ENCODE assay signal across 8 cellular contexts in the genomic region with DNA sequence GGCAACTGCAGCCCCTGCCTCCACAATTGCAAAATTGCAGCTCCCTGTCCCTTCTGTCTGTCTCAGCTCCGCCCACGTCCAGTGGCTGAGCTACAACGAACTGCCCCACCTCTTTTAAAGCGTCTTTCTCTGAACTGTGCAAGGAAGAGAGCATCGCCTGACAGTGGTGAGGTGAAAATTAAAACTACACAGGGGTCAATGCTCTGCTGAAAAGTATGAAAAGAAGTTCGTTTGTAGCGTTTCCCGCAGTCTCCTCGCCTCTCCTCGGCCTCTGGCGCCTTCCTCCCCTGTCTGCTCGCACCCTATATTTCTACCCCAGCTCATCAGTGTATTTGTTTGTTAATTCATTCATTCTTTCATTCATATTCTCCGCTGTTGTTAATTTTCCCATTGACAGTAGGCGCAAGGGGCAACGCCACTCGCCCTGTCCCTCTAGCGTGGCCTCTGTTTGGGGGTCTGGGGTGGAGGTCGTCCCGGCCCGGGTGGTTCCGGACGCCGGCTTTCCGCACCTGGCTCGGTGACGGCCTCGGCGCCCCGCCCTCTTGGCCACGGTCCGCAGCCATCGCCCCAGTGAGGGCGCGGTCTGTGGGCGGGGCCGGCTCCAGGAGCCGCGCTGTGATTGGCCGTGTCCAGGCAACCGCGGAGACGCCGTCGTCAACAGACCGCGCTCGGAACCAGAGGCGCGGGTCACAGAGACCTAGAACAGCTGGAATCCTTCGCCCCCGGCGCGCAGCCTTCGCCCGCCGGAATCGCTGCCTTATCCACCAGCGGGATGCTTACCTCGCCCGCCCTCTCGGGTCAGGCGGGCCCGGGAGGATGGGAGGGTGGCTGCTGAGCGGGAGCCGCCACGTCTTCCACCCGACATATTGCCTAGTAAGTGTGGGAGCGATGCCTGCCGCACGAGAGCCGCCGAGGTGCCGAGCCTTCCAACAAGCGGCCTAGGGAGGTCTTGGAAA. TPM values are rescaled to one million over a fixed set of nuclear protein-coding genes. Genes with fewer than 3 reads are reported as not detected.
DNase-seq lines count a peak whose midpoint lies in the region; ATAC-seq, FAIRE-seq and TF ChIP-seq lines count a peak whose summit lies in the region.

A gene with protein sequence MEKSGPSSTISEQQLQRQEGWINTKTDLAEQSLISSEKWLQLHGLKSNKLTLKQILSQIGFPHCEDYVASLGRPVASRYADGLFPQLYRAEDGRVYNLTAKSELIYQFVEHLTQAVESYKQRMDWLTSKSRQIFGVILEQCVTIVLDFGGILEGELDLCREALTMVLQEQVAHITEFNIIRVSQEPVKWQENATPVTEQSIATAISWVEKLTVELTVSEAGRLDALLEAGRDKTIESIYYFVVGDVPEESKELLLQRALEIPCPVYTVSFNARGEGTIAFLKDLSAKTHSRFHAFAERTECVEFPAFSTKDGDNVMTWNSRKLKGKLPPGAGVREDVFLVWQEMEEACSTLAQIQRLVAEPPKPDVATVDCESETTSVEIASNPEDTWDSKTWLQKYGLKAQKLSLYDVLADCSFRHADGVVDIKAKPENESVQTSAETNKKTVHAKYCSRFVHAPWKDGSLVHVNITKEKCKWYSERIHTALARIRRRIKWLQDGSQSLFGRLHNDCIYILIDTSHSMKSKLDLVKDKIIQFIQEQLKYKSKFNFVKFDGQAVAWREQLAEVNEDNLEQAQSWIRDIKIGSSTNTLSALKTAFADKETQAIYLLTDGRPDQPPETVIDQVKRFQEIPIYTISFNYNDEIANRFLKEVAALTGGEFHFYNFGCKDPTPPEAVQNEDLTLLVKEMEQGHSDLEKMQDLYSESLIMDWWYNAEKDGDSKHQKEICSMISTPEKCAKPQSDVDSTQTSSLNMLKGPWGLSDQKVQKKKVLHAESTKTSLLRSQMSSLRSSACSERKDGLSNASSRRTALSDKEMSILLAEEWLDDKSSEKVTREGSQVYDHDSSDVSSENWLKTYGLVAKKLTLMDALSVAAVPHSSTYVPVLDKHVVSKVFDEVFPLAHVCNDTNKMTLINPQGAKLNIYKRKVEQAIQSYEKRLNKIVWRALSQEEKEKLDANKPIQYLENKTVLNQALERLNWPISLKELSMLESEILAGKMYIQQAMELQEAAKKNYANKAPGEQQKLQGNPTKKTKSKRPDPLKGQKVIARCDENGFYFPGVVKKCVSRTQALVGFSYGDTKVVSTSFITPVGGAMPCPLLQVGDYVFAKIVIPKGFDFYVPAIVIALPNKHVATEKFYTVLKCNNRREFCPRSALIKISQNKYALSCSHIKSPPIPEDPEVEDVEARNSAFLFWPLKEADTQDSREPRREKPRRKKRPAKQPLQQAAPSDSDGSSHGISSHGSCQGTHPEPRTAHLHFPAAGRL (N-terminal part only) (plus strand): TSS at position 677 of the 956 bp plus-strand sequence. CDS start 5,926 bp downstream, outside the sequence.

- TF ChIP-seq CTCF in cardiac fibroblast (IDR thresholded peaks at IDR 0.05; ENCODE audit: low read depth, low read length): no peak
- no peak for TF ChIP-seq CTCF in keratinocyte (optimal IDR thresholded peaks at IDR 0.05 in 1 of 3, IDR thresholded peaks at IDR 0.05 in 1 of 3, conservative IDR thresholded peaks at IDR 0.05 in 1 of 3; ENCODE audit: extremely low read depth in 1 of 3, insufficient read depth in 2 of 3, low read length in 3 of 3)

- H3K9me3 ChIP-seq in HUES48 (ENCODE audit: control insufficient read depth, insufficient read depth, low read length) (no peaks in the 10 kb centered on the region), SJSA1 (replicated peaks) (no peaks in the 10 kb centered on the region), keratinocyte (ENCODE audit: control insufficient read depth, low read depth, low read length) (no peaks in the 10 kb centered on the region)

- DNase-seq in DMS153 (lab: John Stamatoyannopoulos, UW) (peak; percentile 36), SJSA1 (ENCODE audit: low read depth in 1 of 2, low spot score in 2 of 2) (peak in 1 of 2 experiments; percentile 34), cardiac fibroblast (ENCODE audit: low read depth in 2 of 2) (peak; percentile 37 to 54), keratinocyte (ENCODE audit: low read depth, low spot score) (no peak)
- DNase-seq in stimulated activated CD4-positive, alpha-beta T cell treated with anti-CD3 and anti-CD28 coated beads, Interleukin-2, amount 100 ng/mL, for 48 hours: peak; percentile 51 to 57

- H2AFZ ChIP-seq in keratinocyte (ENCODE audit: control insufficient read depth, low read length): peak within 1 kb of the TSS; percentile 94

- H3K4me3 ChIP-seq in HUES48 (ENCODE audit: low read depth, low read length): peak within 1 kb of the TSS; percentile 81
- H3K4me3 ChIP-seq in SJSA1: peak within 1 kb of the TSS; percentile 30
- H3K4me3 ChIP-seq in cardiac fibroblast (replicated peaks in 1 of 2; ENCODE audit: low read depth in 2 of 2, low read length in 2 of 2): peak within 1 kb of the TSS; percentile 45 to 52
- peak within 1 kb of the TSS; percentile 56 to 79 (median 78) for H3K4me3 ChIP-seq in keratinocyte (ENCODE audit: control insufficient read depth in 2 of 3, extremely low read depth in 1 of 3, insufficient read depth in 2 of 3, low read depth in 1 of 3, low read length in 3 of 3)

- no peaks in the 10 kb centered on the region for H3K79me2 ChIP-seq in keratinocyte (ENCODE audit: control insufficient read depth, insufficient read depth, low read length)

- no peak within 1 kb of the TSS for H3K9ac ChIP-seq in HUES48 (ENCODE audit: low read depth, low read length)
- peak within 1 kb of the TSS; percentile 68 for H3K9ac ChIP-seq in keratinocyte (ENCODE audit: control insufficient read depth, extremely low read depth, insufficient read depth, low read length)

- no peak within 1 kb of the TSS for H3K27ac ChIP-seq in HUES48 (ENCODE audit: low read depth, low read length)
- H3K27ac ChIP-seq in SJSA1: no peak within 1 kb of the TSS
- peak within 1 kb of the TSS; percentile 36 for H3K27ac ChIP-seq in keratinocyte (ENCODE audit: control insufficient read depth, insufficient read depth, low read length)

- H3K4me1 ChIP-seq in HUES48 (ENCODE audit: control insufficient read depth, insufficient read depth, low read length) (no peaks in the 10 kb centered on the region), SJSA1 (replicated peaks) (peaks cover 11% of the 10 kb centered on the region), keratinocyte (ENCODE audit: control insufficient read depth, extremely low read depth, insufficient read depth, low read length) (peaks cover 3% of the 10 kb centered on the region)

- H3K27me3 ChIP-seq in HUES48 (ENCODE audit: control insufficient read depth, insufficient read depth, low read length) (peaks cover 41% of the 10 kb centered on the region), SJSA1 (replicated peaks) (peaks cover 26% of the 10 kb centered on the region), keratinocyte (ENCODE audit: control insufficient read depth, extremely low read depth, insufficient read depth, low read length) (peaks cover 12% of the 10 kb centered on the region)

- H3K36me3 ChIP-seq in HUES48 (ENCODE audit: control insufficient read depth, insufficient read depth, low read length) (no peaks in the 10 kb centered on the region), SJSA1 (no peaks in the 10 kb centered on the region), keratinocyte (ENCODE audit: control insufficient read depth in 2 of 2, extremely low read depth in 1 of 2, insufficient read depth in 2 of 2, low read length in 2 of 2) (no peaks in the 10 kb centered on the region)

- ATAC-seq in GM21367 (IDR thresholded peaks at IDR 0.05; ENCODE audit: unreplicated experiment) (peak; percentile 65), HG02938 (IDR thresholded peaks at IDR 0.05; ENCODE audit: unreplicated experiment) (no peak)

- H3K9me1 ChIP-seq in keratinocyte (ENCODE audit: control insufficient read depth, extremely low read depth, insufficient read depth, low read length): no peaks in the 10 kb centered on the region

- peak within 1 kb of the TSS; percentile 98 for H3K4me2 ChIP-seq in keratinocyte (ENCODE audit: control insufficient read depth, extremely low read depth, insufficient read depth, low read depth, low read length)

- no peaks in the 10 kb centered on the region for H4K20me1 ChIP-seq in keratinocyte (ENCODE audit: control insufficient read depth, extremely low read depth, insufficient read depth, low read length)

- dilution Hi-C loops in keratinocyte (cut with MboI; ENCODE audit: extremely low pct_ligation_motif_present, low sequenced_read_pairs): no loop called here

- FAIRE-seq in keratinocyte (lab: Jason Lieb, UNC): no peak

RNA-seq across cellular contexts. Expression of the gene that starts here (rescaled TPM):
- not detected in 2 replicates for total RNA-seq in SJSA1 (2014; rRNA removed; shearing (Covaris generic))
- polyA plus RNA-seq in keratinocyte: 0.05 to 0.24 TPM in 2 of 3 replicates, not detected in the other
- not detected for polyA plus RNA-seq in keratinocyte (2011; ENCODE audit: low read depth)
- 0.30 TPM in 1 of 2 replicates, not detected in the other for polyA plus RNA-seq in keratinocyte (2011; cell fraction: cytosol; rRNA removed)
- 0.22 and 0.27 TPM in 2 replicates for polyA plus RNA-seq in keratinocyte (2011; cell fraction: nucleus; rRNA removed)
- polyA plus RNA-seq in keratinocyte (2012; ENCODE audit: low replicate concordance): not detected in 2 replicates
- 0.20 TPM in 1 of 3 replicates, not detected in the others for polyA minus RNA-seq in keratinocyte
- polyA minus RNA-seq in keratinocyte (2011; cell fraction: cytosol; rRNA and poly(A)+ RNA removed): not detected
- polyA minus RNA-seq in keratinocyte (2011; cell fraction: nucleus; rRNA and poly(A)+ RNA removed): not detected in 2 replicates

Comparison
In these comparisons a context has a peak if more than half of its experiments do, and no peak if none do; other contexts are left out.
1. H3K4me3 ChIP-seq: peak in every context shown above with its lines; median percentile 81 in HUES48; 78 in keratinocyte; 48 in cardiac fibroblast; 30 in SJSA1.